Comparison of ENCODE assay signal across 24 cellular contexts in genomic region chr2:208467564-208467963, GRCh38.
DNase-seq lines count a peak whose midpoint lies in the region; ATAC-seq, FAIRE-seq and TF ChIP-seq lines count a peak whose summit lies in the region.
"Had no signal": no experiment of that assay in that cellular context is flagged by ENCODE, and none has a peak within 500 bp of the region (broad histone marks: within the 10 kb centered on the region; RNA-seq: fewer than 3 reads in every experiment).

No MANE protein-coding gene starts in this region.

- intact Hi-C loops in gastrocnemius medialis (cut with DNase I; ENCODE audit: low total_unique reads), result no loop called here

- H3K4me3 ChIP-seq in H1 (ENCODE audit: extremely low read depth in 1 of 4, insufficient read depth in 2 of 4, low read depth in 3 of 4, low read length in 4 of 4) (no peak overlapping the region), mesendoderm (ENCODE audit: low read length) (no peak overlapping the region), gastrocnemius medialis (no peak overlapping the region)
- H3K4me3 ChIP-seq: BLaER1 had no signal

- no peak for TF ChIP-seq CTCF in H1 (IDR thresholded peaks at IDR 0.05; ENCODE audit: control extremely low read depth in 1 of 3, insufficient read depth in 1 of 3, low read depth in 1 of 3, low read length in 3 of 3)
- TF ChIP-seq CTCF in gastrocnemius medialis (IDR thresholded peaks at IDR 0.05 in 4 of 5, conservative IDR thresholded peaks at IDR 0.05 in 1 of 5), result no peak

- H2BK15ac ChIP-seq in H1 (ENCODE audit: low read length) (no peak overlapping the region), mesendoderm (replicated peaks; ENCODE audit: low read depth) (no peak overlapping the region)

- no peak for TF ChIP-seq POLR2A in GM12891 (IDR thresholded peaks at IDR 0.05; ENCODE audit: low read depth, low read length)
- TF ChIP-seq POLR2A in H1 (IDR thresholded peaks at IDR 0.05; ENCODE audit: control extremely low read depth in 1 of 2, low read depth in 2 of 2, low read length in 2 of 2), result no peak
- TF ChIP-seq POLR2A in gastrocnemius medialis (IDR thresholded peaks at IDR 0.05), result no peak

- in situ Hi-C loops in gastrocnemius medialis (cut with MboI; ENCODE audit: low sequenced_read_pairs in 4 of 4), result no loop called here

- no peaks in the 10 kb centered on the region for H3K79me2 ChIP-seq in H1 (ENCODE audit: control insufficient read depth in 1 of 2, insufficient read depth in 2 of 2, low read length in 2 of 2)
- no peaks in the 10 kb centered on the region for H3K79me2 ChIP-seq in mesendoderm (ENCODE audit: control insufficient read depth, insufficient read depth, low read length)

- H2AFZ ChIP-seq in H1 (ENCODE audit: low read length), result no peak overlapping the region

- FAIRE-seq in GM12891 (lab: Jason Lieb, UNC) (peak; percentile 43), H1 (lab: Jason Lieb, UNC) (no peak)
- FAIRE-seq: A204.1, D721Med, G401.6, GM12892, GM18507 had no signal

- H3K27ac ChIP-seq in H1 (ENCODE audit: low read depth, low read length) (no peak overlapping the region), mesendoderm (ENCODE audit: low read depth, low read length) (no peak overlapping the region), caudate nucleus (ENCODE audit: low read depth, low read length) (no peak overlapping the region), gastrocnemius medialis (no peak overlapping the region)
- H3K27ac ChIP-seq: BLaER1 had no signal

- ATAC-seq in GM19397 (IDR thresholded peaks at IDR 0.05; ENCODE audit: unreplicated experiment), result no peak
- no peak for ATAC-seq in gastrocnemius medialis

- H2BK5ac ChIP-seq in H1 (ENCODE audit: low read depth, low read length) (no peak overlapping the region), mesendoderm (ENCODE audit: low read length) (no peak overlapping the region)

- TF ChIP-seq RAD21 in H1 (IDR thresholded peaks at IDR 0.05 in 1 of 2, conservative IDR thresholded peaks at IDR 0.05 in 1 of 2; ENCODE audit: low read depth in 2 of 2, low read length in 2 of 2), result no peak

- H4K5ac ChIP-seq in H1 (ENCODE audit: insufficient read length, low read depth, low read length) (no peak overlapping the region), mesendoderm (ENCODE audit: low read length) (no peak overlapping the region)

- TF ChIP-seq EP300 in H1 (IDR thresholded peaks at IDR 0.05; ENCODE audit: borderline replicate concordance in 1 of 2, low read depth in 2 of 2, low read length in 2 of 2), result no peak

- DNase-seq in GM12891 (ENCODE audit: insufficient read length, low spot score) (no peak), H1 (ENCODE audit: low read depth in 1 of 2, low spot score in 2 of 2) (no peak), mesendoderm (peak; percentile 10), caudate nucleus (lab: John Stamatoyannopoulos, UW) (no peak), anterior cingulate cortex (lab: John Stamatoyannopoulos, UW) (no peak), gastrocnemius medialis (no peak)
- DNase-seq: 8988T; ACHN; BE2C; C1 segment of cervical spinal cord; Calu3; CD4-positive, alpha-beta memory T cell; CD4-positive, CD25-positive, alpha-beta regulatory T cell; CD8-positive, alpha-beta memory T cell; COR-L47; DMS79 treated with DMSO at 0.1 percent for 48 hours; GF-D8 had no signal

- H4K20me1 ChIP-seq in H1 (replicated peaks in 1 of 2; ENCODE audit: control insufficient read depth in 1 of 2, insufficient read depth in 2 of 2, low read length in 2 of 2), result no peaks in the 10 kb centered on the region
- H4K20me1 ChIP-seq: BLaER1 had no signal

- no peak overlapping the region for H2BK120ac ChIP-seq in H1 (replicated peaks; ENCODE audit: low read depth, low read length)
- H2BK120ac ChIP-seq in mesendoderm (ENCODE audit: low read depth, low read length), result no peak overlapping the region

- H3K4me2 ChIP-seq in H1 (ENCODE audit: insufficient read depth in 1 of 2, low read depth in 2 of 2, low read length in 2 of 2) (no peak overlapping the region), mesendoderm (ENCODE audit: low read length) (no peak overlapping the region)
- H3K4me2 ChIP-seq: BLaER1 had no signal

- WGBS in H1 (ENCODE audit: extremely low coverage in 1 of 2, insufficient coverage in 1 of 2, insufficient read length in 1 of 2, insufficient replicate concordance in 2 of 2, low coverage in 1 of 2, low lambda C conversion rate in 2 of 2, missing lambda C conversion rate in 1 of 2), 2 experiments, result 56% methylated on average over 1 of the region's 1 CpG; no CpG with 5 or more reads in 1 of the 2 experiments
- WGBS in mesendoderm (ENCODE audit: extremely low coverage, insufficient coverage, low lambda C conversion rate), result no CpG with 5 or more reads among the region's 1 CpG

- no peak overlapping the region for H2AK5ac ChIP-seq in H1 (ENCODE audit: low read depth, low read length)
- H2AK5ac ChIP-seq in mesendoderm (ENCODE audit: low read length), result no peak overlapping the region

- H3K9ac ChIP-seq in H1 (replicated peaks in 1 of 4; ENCODE audit: extremely low read depth in 1 of 4, low read depth in 3 of 4, low read length in 3 of 4), result no peak overlapping the region
- H3K9ac ChIP-seq in mesendoderm (ENCODE audit: low read length), result no peak overlapping the region
- H3K9ac ChIP-seq: BLaER1 had no signal

- CTCF ChIA-PET in H1 (lab: Charles Lee; ENCODE audit: partially characterized antibody), result interaction anchor here (0.8 to 2.7 kb wide), 10 partner anchors 9 to 866 kb away, joined by 3 to 11 read pairs (median 6); no protein-coding TSS in a partner anchor

- H3K18ac ChIP-seq in H1 (ENCODE audit: extremely low read depth, low read length) (no peak overlapping the region), mesendoderm (ENCODE audit: low read length) (no peak overlapping the region)

- no peaks in the 10 kb centered on the region for H3K4me1 ChIP-seq in H1 (replicated peaks in 1 of 4; ENCODE audit: control insufficient read depth in 3 of 4, insufficient read depth in 4 of 4, low read length in 3 of 4)
- no peaks in the 10 kb centered on the region for H3K4me1 ChIP-seq in mesendoderm (ENCODE audit: control insufficient read depth, low read depth, low read length)
- H3K4me1 ChIP-seq in gastrocnemius medialis, result no peaks in the 10 kb centered on the region
- H3K4me1 ChIP-seq: BLaER1 had no signal

- H3K9me3 ChIP-seq in H1 (ENCODE audit: insufficient read depth in 2 of 2, low read depth in 1 of 2, low read length in 1 of 2), result peaks cover 7 to 14% of the 10 kb centered on the region in 2 experiments; a peak in 2 of 4 replicates
- H3K9me3 ChIP-seq in gastrocnemius medialis, result no peaks in the 10 kb centered on the region
- H3K9me3 ChIP-seq: BE2C had no signal

- H3K27me3 ChIP-seq in H1 (replicated peaks in 1 of 4; ENCODE audit: control insufficient read depth in 3 of 4, extremely low read depth in 1 of 4, insufficient read depth in 3 of 4, low read length in 3 of 4) (peaks cover 0 to 3% (median 0%) of the 10 kb centered on the region in 4 experiments; a peak in 2 of 7 replicates), mesendoderm (ENCODE audit: insufficient read depth, low read length, poor library complexity) (no peaks in the 10 kb centered on the region), gastrocnemius medialis (no peaks in the 10 kb centered on the region)
- H3K27me3 ChIP-seq: BE2C, BLaER1 had no signal

- POLR2A ChIA-PET in H1 (lab: Charles Lee; ENCODE audit: partially characterized antibody), result no interaction called here

- H3K36me3 ChIP-seq in H1 (ENCODE audit: control insufficient read depth in 2 of 4, insufficient read depth in 4 of 4, low read length in 3 of 4), result no peaks in the 10 kb centered on the region
- H3K36me3 ChIP-seq in mesendoderm (ENCODE audit: control insufficient read depth, insufficient read depth, low read length), result no peaks in the 10 kb centered on the region
- no peaks in the 10 kb centered on the region for H3K36me3 ChIP-seq in gastrocnemius medialis
- H3K36me3 ChIP-seq: BE2C, BLaER1 had no signal

- H4K8ac ChIP-seq in H1 (ENCODE audit: extremely low read depth, insufficient read depth, low read length) (no peak overlapping the region), mesendoderm (ENCODE audit: low read depth, low read length) (no peak overlapping the region)

- H3K23ac ChIP-seq in H1 (ENCODE audit: insufficient read length) (no peak overlapping the region), mesendoderm (ENCODE audit: low read length) (no peak overlapping the region)

- H3K4ac ChIP-seq in H1 (replicated peaks; ENCODE audit: insufficient read length, low read depth, low read length) (no peak overlapping the region), mesendoderm (ENCODE audit: low read depth, low read length) (no peak overlapping the region)

- no peak overlapping the region for H2BK12ac ChIP-seq in H1 (ENCODE audit: low read depth, low read length)

- no peak overlapping the region for H4K91ac ChIP-seq in H1 (replicated peaks; ENCODE audit: insufficient read length, low read length)

- no peak overlapping the region for H2BK20ac ChIP-seq in H1 (ENCODE audit: low read length)

- H3K23me2 ChIP-seq in H1 (ENCODE audit: low read depth, low read length), result no peaks in the 10 kb centered on the region

- H3K56ac ChIP-seq in H1 (replicated peaks; ENCODE audit: insufficient read length, low read depth, low read length) (no peak overlapping the region), mesendoderm (ENCODE audit: low read length) (no peak overlapping the region)

- H3K14ac ChIP-seq in H1 (ENCODE audit: insufficient read length), result no peak overlapping the region

- no peaks in the 10 kb centered on the region for H3K79me1 ChIP-seq in H1 (ENCODE audit: low read depth, low read length)
- no peaks in the 10 kb centered on the region for H3K79me1 ChIP-seq in mesendoderm (ENCODE audit: low read length)

TF ChIP-seq in GM12891, 5 proteins besides CTCF, POLR2A, EP300 and RAD21:
- no peak for TF ChIP-seq PAX5 (IDR thresholded peaks at IDR 0.05; ENCODE audit: insufficient read depth, low read length, severe bottlenecking)
- TF ChIP-seq POLR2AphosphoS5 (IDR thresholded peaks at IDR 0.05; ENCODE audit: low read depth, low read length), result no peak
- no peak for TF ChIP-seq SPI1 (IDR thresholded peaks at IDR 0.05; ENCODE audit: low read depth, low read length)
- TF ChIP-seq TAF1 (IDR thresholded peaks at IDR 0.05; ENCODE audit: low read depth, low read length), result no peak
- TF ChIP-seq POU2F2 (IDR thresholded peaks at IDR 0.05; ENCODE audit: low read depth, low read length), result no peak

TF ChIP-seq in H1, 55 proteins besides CTCF, POLR2A, EP300 and RAD21:
- TF ChIP-seq POU5F1 (IDR thresholded peaks at IDR 0.05; ENCODE audit: low read depth, low read length) (no peak), CEBPB (IDR thresholded peaks at IDR 0.05; ENCODE audit: low read depth, low read length) (peak; percentile 67; the same call in 1 of the 2 replicates)
